ENCODE assay signal across 20 cellular contexts in genomic region chr6:147022041-147022440, GRCh38.
A peak's percentile ranks its signal among the peaks of the same experiment; 100 is the strongest.
DNase-seq lines count a peak whose midpoint lies in the region; ATAC-seq and TF ChIP-seq lines count a peak whose summit lies in the region.
"Had no signal": no experiment of that assay in that cellular context is flagged by ENCODE, and none has a peak within 500 bp of the region (broad histone marks: within the 10 kb centered on the region; RNA-seq: fewer than 3 reads in every experiment).

No MANE protein-coding gene starts in this region.

- in situ Hi-C loops in astrocyte of the cerebellum (cut with HindIII; ENCODE audit: low sequenced_read_pairs) = no loop called here

- peak; percentile 14 for DNase-seq in A172 (ENCODE audit: low spot score)
- DNase-seq in HFFc6 = peak; percentile 6
- peak; percentile 70 for DNase-seq in astrocyte of the cerebellum (ENCODE audit: low read depth)
- peak; percentile 92 for DNase-seq in glomerular visceral epithelial cell (ENCODE audit: extremely low spot score)
- no peak for DNase-seq in sigmoid colon
- DNase-seq in stimulated activated CD8-positive, alpha-beta memory T cell treated with anti-CD3 and anti-CD28 coated beads, Interleukin-4, amount 100 ng/mL, for 48 hours = no peak
- no peak for DNase-seq in mucosa of descending colon
- no peak for DNase-seq in NCI-H146 treated with DMSO at 0.1 percent for 48 hours (lab: John Stamatoyannopoulos, UW; ENCODE audit: unreplicated experiment)
- DNase-seq: activated CD8-positive, alpha-beta T cell treated with anti-CD3 and anti-CD28 coated beads, Interleukin-2, amount 10 ng/mL, durations not matched to agents 7 days and 5 days; activated T-cell treated with anti-CD3 and anti-CD28 coated beads, Interleukin-2, amount 50 U/mL, for 48 hours; central memory CD4-positive, alpha-beta T cell; effector CD4-positive, alpha-beta T cell; MG63; NCI-H187; NK-92 treated with Interleukin-12 subunit alpha and Interleukin-12 subunit beta, amount 100 ng/mL, for 24 hours; T-helper 1 cell had no signal

- H3K27ac Mint-ChIP-seq in HFFc6 = no peak overlapping the region
- H3K27ac Mint-ChIP-seq: activated CD8-positive, alpha-beta T cell treated with anti-CD3 and anti-CD28 coated beads, Interleukin-2, amount 10 ng/mL, durations not matched to agents 7 days and 5 days; activated naive CD4-positive, alpha-beta T cell treated with anti-CD3 and anti-CD28 coated beads, Interleukin-2, amount 50 U/mL, for 72 hours; CD14-positive monocyte; nephron had no signal

- WGBS in sigmoid colon, 2 donors = 75 to 88% methylated on average over 2 of the region's 2 CpGs

- no peaks in the 10 kb centered on the region for H3K36me3 Mint-ChIP-seq in HFFc6 (ENCODE audit: low read depth)
- H3K36me3 Mint-ChIP-seq: activated naive CD4-positive, alpha-beta T cell treated with anti-CD3 and anti-CD28 coated beads, Interleukin-2, amount 50 U/mL, for 72 hours; CD14-positive monocyte had no signal

- ATAC-seq in mucosa of descending colon = no peak
- ATAC-seq: activated CD8-positive, alpha-beta T cell treated with anti-CD3 and anti-CD28 coated beads, Interleukin-2, amount 10 ng/mL, durations not matched to agents 7 days and 5 days; activated naive CD4-positive, alpha-beta T cell treated with anti-CD3 and anti-CD28 coated beads, Interleukin-2, amount 50 U/mL, for 72 hours had no signal

- H3K27me3 ChIP-seq in sigmoid colon = no peaks in the 10 kb centered on the region
- H3K27me3 ChIP-seq: MG63, tibial nerve had no signal

- H3K9me3 ChIP-seq in sigmoid colon (no peaks in the 10 kb centered on the region), mucosa of descending colon (no peaks in the 10 kb centered on the region)
- H3K9me3 ChIP-seq: MG63, tibial nerve had no signal

- intact Hi-C loops in sigmoid colon (cut with DNase I) (no loop called here), mucosa of descending colon (cut with DNase I, micrococcal nuclease) (no loop called here)

- no peak for TF ChIP-seq POLR2A in sigmoid colon (IDR thresholded peaks at IDR 0.05)

- no peak for TF ChIP-seq EP300 in sigmoid colon (IDR thresholded peaks at IDR 0.05)

- no peak overlapping the region for H3K27ac ChIP-seq in sigmoid colon
- H3K27ac ChIP-seq: tibial nerve had no signal

- H3K9me3 Mint-ChIP-seq in HFFc6 = no peaks in the 10 kb centered on the region
- H3K9me3 Mint-ChIP-seq: CD14-positive monocyte, nephron had no signal

- H3K4me3 ChIP-seq in astrocyte of the cerebellum (ENCODE audit: low read depth, low read length) (no peak overlapping the region), sigmoid colon (no peak overlapping the region), mucosa of descending colon (no peak overlapping the region)
- H3K4me3 ChIP-seq: MG63, tibial nerve had no signal

- H3K27me3 Mint-ChIP-seq in HFFc6 (ENCODE audit: insufficient read depth) = no peaks in the 10 kb centered on the region

- no peaks in the 10 kb centered on the region for H3K36me3 ChIP-seq in sigmoid colon
- H3K36me3 ChIP-seq in mucosa of descending colon (ENCODE audit: low read depth) = no peaks in the 10 kb centered on the region
- H3K36me3 ChIP-seq: MG63, tibial nerve had no signal

- TF ChIP-seq CTCF in HFFc6 (IDR thresholded peaks at IDR 0.05) (no peak), astrocyte of the cerebellum (IDR thresholded peaks at IDR 0.05; ENCODE audit: low read depth, low read length, missing control alignments) (no peak), sigmoid colon (IDR thresholded peaks at IDR 0.05) (no peak), mucosa of descending colon (IDR thresholded peaks at IDR 0.05) (no peak)

- peaks cover 6% of the 10 kb centered on the region for H3K4me1 Mint-ChIP-seq in HFFc6 (ENCODE audit: low read depth)
- H3K4me1 Mint-ChIP-seq: CD14-positive monocyte, nephron had no signal

- no peak overlapping the region for H3K4me3 Mint-ChIP-seq in HFFc6
- H3K4me3 Mint-ChIP-seq: activated CD8-positive, alpha-beta T cell treated with anti-CD3 and anti-CD28 coated beads, Interleukin-2, amount 10 ng/mL, durations not matched to agents 7 days and 5 days; CD14-positive monocyte; nephron had no signal

- H3K4me1 ChIP-seq in sigmoid colon (no peaks in the 10 kb centered on the region), mucosa of descending colon (ENCODE audit: low read depth) (no peaks in the 10 kb centered on the region)
- H3K4me1 ChIP-seq: tibial nerve had no signal

Comparison
In these comparisons a context has a peak if more than half of its experiments do, and no peak if none do; other contexts are left out.
1. DNase-seq: peak in A172 (single experiment), HFFc6 (single experiment), astrocyte of the cerebellum (single experiment) and glomerular visceral epithelial cell (single experiment); none in sigmoid colon (single experiment), stimulated activated CD8-positive, alpha-beta memory T cell treated with anti-CD3 and anti-CD28 coated beads, Interleukin-4, amount 100 ng/mL, for 48 hours (single experiment), mucosa of descending colon (0 of 3) and NCI-H146 treated with DMSO at 0.1 percent for 48 hours (single experiment).